Comparison of ENCODE assay signal across 8 cellular contexts in the genomic region with DNA sequence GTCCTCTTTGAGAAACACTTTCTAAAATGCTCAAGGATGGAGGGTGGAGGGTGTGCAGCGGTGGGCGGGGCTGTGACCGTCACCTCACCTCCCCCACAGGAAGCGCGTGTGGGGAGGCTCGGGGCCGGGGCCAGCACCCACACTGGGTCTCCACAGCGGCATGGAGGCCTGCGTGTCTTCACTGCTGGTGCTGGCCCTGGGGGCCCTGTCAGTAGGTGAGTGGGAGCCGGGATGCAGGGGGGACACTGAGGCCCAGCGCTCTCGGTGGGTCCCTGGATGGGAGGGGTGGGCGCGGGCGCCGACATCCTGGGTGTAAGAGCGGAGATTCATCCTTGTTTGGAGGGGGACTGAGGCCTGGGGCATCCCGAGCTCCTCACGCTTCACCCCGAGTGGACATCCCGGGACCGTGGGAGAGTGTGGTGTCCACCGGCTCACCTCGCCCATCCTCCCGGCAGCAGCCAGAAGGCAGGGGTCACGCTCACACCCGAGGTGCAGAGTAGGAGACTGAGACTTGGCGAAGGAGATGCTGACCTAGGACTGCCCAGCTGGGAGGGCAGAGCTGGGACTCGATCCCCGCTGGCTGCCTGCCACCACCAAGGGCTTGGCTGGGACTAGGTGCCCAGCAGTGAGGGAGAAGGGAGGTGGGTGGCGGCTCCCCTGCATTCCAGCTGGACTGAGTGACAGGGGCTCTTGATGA. TPM values are rescaled to one million over a fixed set of nuclear protein-coding genes. Genes with fewer than 3 reads are reported as not detected.
DNase-seq lines count a peak whose midpoint lies in the region; ATAC-seq and TF ChIP-seq lines count a peak whose summit lies in the region.
"Had no signal": no experiment of that assay in that cellular context is flagged by ENCODE, and none has a peak within 500 bp of the region (broad histone marks: within the 10 kb centered on the region; RNA-seq: fewer than 3 reads in every experiment).

A gene (plus strand): TSS at position 142 of the 697 bp plus-strand sequence. CDS start 19 bp downstream, at position 161.

- no peak within 1 kb of the TSS for H3K4me3 ChIP-seq in HAP-1

- peaks cover 2% of the 10 kb centered on the region for H3K36me3 Mint-ChIP-seq in T-helper 2 cell treated with Interferon-gamma antibody and Interleukin-4, amounts not matched to agents 5 μg/mL and 100 μg/mL, for 36 hours (ENCODE audit: low read depth)
- H3K36me3 Mint-ChIP-seq in neural crest cell (ENCODE audit: low read depth), result peaks cover 2% of the 10 kb centered on the region
- H3K36me3 Mint-ChIP-seq in stimulated activated naive CD8-positive, alpha-beta T cell treated with anti-CD3 and anti-CD28 coated beads, Interleukin-15, Interleukin-2, amounts not matched to agents 100 ng/mL and 50 ng/mL, for 24 hours (ENCODE audit: low read depth), result no peaks in the 10 kb centered on the region

- no peaks in the 10 kb centered on the region for H3K9me3 Mint-ChIP-seq in T-helper 2 cell treated with Interferon-gamma antibody and Interleukin-4, amounts not matched to agents 5 μg/mL and 100 μg/mL, for 36 hours
- H3K9me3 Mint-ChIP-seq in neural crest cell, result no peaks in the 10 kb centered on the region
- H3K9me3 Mint-ChIP-seq in stimulated activated naive CD8-positive, alpha-beta T cell treated with anti-CD3 and anti-CD28 coated beads, Interleukin-15, Interleukin-2, amounts not matched to agents 100 ng/mL and 50 ng/mL, for 24 hours, result no peaks in the 10 kb centered on the region

- H3K27ac Mint-ChIP-seq in T-helper 2 cell treated with Interferon-gamma antibody and Interleukin-4, amounts not matched to agents 5 μg/mL and 100 μg/mL, for 36 hours, result peak within 1 kb of the TSS; percentile 89
- H3K27ac Mint-ChIP-seq in neural crest cell (ENCODE audit: unreplicated experiment), result peak within 1 kb of the TSS; percentile 37
- H3K27ac Mint-ChIP-seq in stimulated activated naive CD8-positive, alpha-beta T cell treated with anti-CD3 and anti-CD28 coated beads, Interleukin-15, Interleukin-2, amounts not matched to agents 100 ng/mL and 50 ng/mL, for 24 hours, result peak within 1 kb of the TSS; percentile 83

- in situ Hi-C loops in HAP-1 (cut with MboI; ENCODE audit: low sequenced_read_pairs), result no loop called here

- H3K27me3 ChIP-seq in HAP-1 (ENCODE audit: low read depth), result no peaks in the 10 kb centered on the region; the same call in 1 of the 2 replicates
- H3K27me3 ChIP-seq: tibial nerve had no signal

- ATAC-seq in GM21717 (IDR thresholded peaks at IDR 0.05; ENCODE audit: unreplicated experiment), result no peak

- peak; percentile 57 for DNase-seq in T-helper 2 cell treated with Interferon-gamma antibody and Interleukin-4, amounts not matched to agents 5 μg/mL and 100 μg/mL, for 36 hours (ENCODE audit: low spot score)
- DNase-seq in activated effector memory CD4-positive, alpha-beta T cell treated with Interleukin-2 at 50 U/mL for 16 hours, result peak; percentile 71
- DNase-seq in neural crest cell (ENCODE audit: low read depth, low spot score), result no peak
- DNase-seq in NCI-H510A (lab: John Stamatoyannopoulos, UW), result no peak
- DNase-seq in HAP-1 (ENCODE audit: low spot score in 2 of 2), result no peak

- H3K4me3 Mint-ChIP-seq in T-helper 2 cell treated with Interferon-gamma antibody and Interleukin-4, amounts not matched to agents 5 μg/mL and 100 μg/mL, for 36 hours, result peak within 1 kb of the TSS; percentile 87
- H3K4me3 Mint-ChIP-seq in neural crest cell, result no peak within 1 kb of the TSS
- peak within 1 kb of the TSS; percentile 85 for H3K4me3 Mint-ChIP-seq in stimulated activated naive CD8-positive, alpha-beta T cell treated with anti-CD3 and anti-CD28 coated beads, Interleukin-15, Interleukin-2, amounts not matched to agents 100 ng/mL and 50 ng/mL, for 24 hours

- H3K27me3 Mint-ChIP-seq in T-helper 2 cell treated with Interferon-gamma antibody and Interleukin-4, amounts not matched to agents 5 μg/mL and 100 μg/mL, for 36 hours (ENCODE audit: low read depth), result no peaks in the 10 kb centered on the region
- peaks cover 3% of the 10 kb centered on the region for H3K27me3 Mint-ChIP-seq in neural crest cell (ENCODE audit: low read depth)
- H3K27me3 Mint-ChIP-seq in stimulated activated naive CD8-positive, alpha-beta T cell treated with anti-CD3 and anti-CD28 coated beads, Interleukin-15, Interleukin-2, amounts not matched to agents 100 ng/mL and 50 ng/mL, for 24 hours, result no peaks in the 10 kb centered on the region

- no peak for TF ChIP-seq CTCF in neural crest cell (conservative IDR thresholded peaks at IDR 0.05)

- H3K4me1 ChIP-seq in HAP-1, result no peaks in the 10 kb centered on the region
- H3K4me1 ChIP-seq: tibial nerve had no signal

- no peaks in the 10 kb centered on the region for H3K9me3 ChIP-seq in HAP-1
- H3K9me3 ChIP-seq: tibial nerve had no signal

- H3K36me3 ChIP-seq in HAP-1 (replicated peaks), result peaks cover 17% of the 10 kb centered on the region

- peaks cover 8% of the 10 kb centered on the region for H3K4me1 Mint-ChIP-seq in T-helper 2 cell treated with Interferon-gamma antibody and Interleukin-4, amounts not matched to agents 5 μg/mL and 100 μg/mL, for 36 hours (ENCODE audit: low read depth)
- no peaks in the 10 kb centered on the region for H3K4me1 Mint-ChIP-seq in neural crest cell
- H3K4me1 Mint-ChIP-seq in stimulated activated naive CD8-positive, alpha-beta T cell treated with anti-CD3 and anti-CD28 coated beads, Interleukin-15, Interleukin-2, amounts not matched to agents 100 ng/mL and 50 ng/mL, for 24 hours (ENCODE audit: low read depth), result peaks cover 18% of the 10 kb centered on the region

RNA-seq across cellular contexts. Expression of the gene that starts here (rescaled TPM):
- not detected in 2 replicates for total RNA-seq in neural crest cell

Comparison
In these comparisons a context has a peak if more than half of its experiments do, and no peak if none do; other contexts are left out.
1. DNase-seq: peak in T-helper 2 cell treated with Interferon-gamma antibody and Interleukin-4, amounts not matched to agents 5 μg/mL and 100 μg/mL, for 36 hours (single experiment) and activated effector memory CD4-positive, alpha-beta T cell treated with Interleukin-2 at 50 U/mL for 16 hours (single experiment); none in neural crest cell (single experiment), NCI-H510A (single experiment) and HAP-1 (0 of 2).
2. H3K27ac Mint-ChIP-seq: peak in every context shown above with its lines; median percentile 89 in T-helper 2 cell treated with Interferon-gamma antibody and Interleukin-4, amounts not matched to agents 5 μg/mL and 100 μg/mL, for 36 hours; 83 in stimulated activated naive CD8-positive, alpha-beta T cell treated with anti-CD3 and anti-CD28 coated beads, Interleukin-15, Interleukin-2, amounts not matched to agents 100 ng/mL and 50 ng/mL, for 24 hours; 37 in neural crest cell.